Comparison of ENCODE assay signal across 9 cellular contexts in genomic region chr6:28586273-28586672, GRCh38.
DNase-seq lines count a peak whose midpoint lies in the region; ATAC-seq and TF ChIP-seq lines count a peak whose summit lies in the region.
"Had no signal": no experiment of that assay in that cellular context is flagged by ENCODE, and none has a peak within 500 bp of the region (broad histone marks: within the 10 kb centered on the region; RNA-seq: fewer than 3 reads in every experiment).

No MANE protein-coding gene starts in this region.

- H3K27me3 Mint-ChIP-seq in GM23338 (ENCODE audit: insufficient read depth, low read depth, poor library complexity) (peaks cover 10% of the 10 kb centered on the region), glutamatergic neuron (ENCODE audit: unreplicated experiment) (peaks cover 6% of the 10 kb centered on the region), progenitor cell of endocrine pancreas (peaks cover 19% of the 10 kb centered on the region)

- H3K4me1 ChIP-seq in GM23338 (ENCODE audit: insufficient read depth) (peaks cover 23% of the 10 kb centered on the region), RWPE2 (ENCODE audit: insufficient read depth, poor library complexity, severe bottlenecking) (peaks cover 22% of the 10 kb centered on the region), adrenal gland (replicated peaks in 1 of 2) (peaks cover 0 to 19% of the 10 kb centered on the region in 2 donors)

- DNase-seq in GM23338 (ENCODE audit: low spot score) = peak; percentile 47
- DNase-seq in RWPE2 (ENCODE audit: low spot score) = no peak
- DNase-seq in glutamatergic neuron = no peak
- no peak for DNase-seq in progenitor cell of endocrine pancreas (ENCODE audit: low spot score, unreplicated experiment)
- DNase-seq in adrenal gland = no peak
- no peak for DNase-seq in kidney glomerular epithelial cell (lab: John Stamatoyannopoulos, UW)
- DNase-seq: mucosa of descending colon had no signal

- 50 to 69% (median 60%) methylated on average over 6 of the region's 6 CpGs for WGBS in adrenal gland, 4 donors

- H3K79me2 ChIP-seq in GM23338 (replicated peaks; ENCODE audit: insufficient read depth) = 0 out of 2 replicates have a peak, but pooled peaks cover 4% of the 10 kb centered on the region

- H3K27ac Mint-ChIP-seq in GM23338 (peak overlapping the region; percentile 95), glutamatergic neuron (ENCODE audit: unreplicated experiment) (no peak overlapping the region), progenitor cell of endocrine pancreas (peak overlapping the region; percentile 86)

- peaks cover 7% of the 10 kb centered on the region; the same call in 1 of the 2 replicates for H3F3A ChIP-seq in GM23338 (replicated peaks; ENCODE audit: low read depth)

- H3K4me2 ChIP-seq in GM23338 = peak overlapping the region; percentile 86

- TF ChIP-seq CTCF in GM23338 (conservative IDR thresholded peaks at IDR 0.05; ENCODE audit: low read depth in 2 of 2) (no peak), RWPE2 (IDR thresholded peaks at IDR 0.05; ENCODE audit: poor library complexity, severe bottlenecking) (no peak), glutamatergic neuron (IDR thresholded peaks at IDR 0.05; ENCODE audit: partially characterized antibody, unreplicated experiment) (no peak), progenitor cell of endocrine pancreas (IDR thresholded peaks at IDR 0.05; ENCODE audit: unreplicated experiment) (no peak), adrenal gland (IDR thresholded peaks at IDR 0.05) (no peak)

- peaks cover 22% of the 10 kb centered on the region for H3K4me1 Mint-ChIP-seq in GM23338
- H3K4me1 Mint-ChIP-seq in glutamatergic neuron (ENCODE audit: low read depth, unreplicated experiment) = peaks cover 44% of the 10 kb centered on the region
- H3K4me1 Mint-ChIP-seq in progenitor cell of endocrine pancreas (ENCODE audit: low read depth) = peaks cover 24% of the 10 kb centered on the region

- H3K4me3 Mint-ChIP-seq in GM23338 (peak overlapping the region; percentile 97), glutamatergic neuron (ENCODE audit: unreplicated experiment) (peak overlapping the region; percentile 95), progenitor cell of endocrine pancreas (ENCODE audit: low read depth) (peak overlapping the region; percentile 93)

- no peaks in the 10 kb centered on the region for H4K20me1 ChIP-seq in GM23338 (replicated peaks; ENCODE audit: insufficient read depth)

- H3K36me3 ChIP-seq in GM23338 (ENCODE audit: insufficient read depth) (no peaks in the 10 kb centered on the region), RWPE2 (ENCODE audit: low read depth) (0 out of 2 replicates have a peak, but pooled peaks cover 3% of the 10 kb centered on the region), adrenal gland (replicated peaks in 1 of 2) (no peaks in the 10 kb centered on the region)

- intact Hi-C loops in adrenal gland (cut with DNase I) = no loop called here

- H3K27ac ChIP-seq in GM23338 (ENCODE audit: low read depth) = peak overlapping the region; percentile 91
- H3K27ac ChIP-seq in RWPE2 (ENCODE audit: poor library complexity, severe bottlenecking) = peak overlapping the region; percentile 73
- H3K27ac ChIP-seq in adrenal gland = no peak overlapping the region

- no peaks in the 10 kb centered on the region for H3K9me3 ChIP-seq in RWPE2 (ENCODE audit: severe bottlenecking)
- H3K9me3 ChIP-seq in adrenal gland (replicated peaks in 1 of 3) = no peaks in the 10 kb centered on the region
- H3K9me3 ChIP-seq: mucosa of descending colon had no signal

- H3K9me2 ChIP-seq in GM23338 (ENCODE audit: insufficient read depth) = no peaks in the 10 kb centered on the region

- H3K36me3 Mint-ChIP-seq in GM23338 (ENCODE audit: low read depth) (no peaks in the 10 kb centered on the region), glutamatergic neuron (ENCODE audit: unreplicated experiment) (no peaks in the 10 kb centered on the region), progenitor cell of endocrine pancreas (ENCODE audit: insufficient read depth) (no peaks in the 10 kb centered on the region)

- peak overlapping the region; percentile 94 for H3K4me3 ChIP-seq in GM23338
- H3K4me3 ChIP-seq in RWPE2 (ENCODE audit: severe bottlenecking) = peak overlapping the region; percentile 63
- H3K4me3 ChIP-seq in adrenal gland = peak overlapping the region in 1 of 4 donors; percentile 60

- H3K9me3 Mint-ChIP-seq in GM23338 (no peaks in the 10 kb centered on the region; the same call in 2 of the 3 replicates), glutamatergic neuron (ENCODE audit: unreplicated experiment) (peaks cover 18% of the 10 kb centered on the region), progenitor cell of endocrine pancreas (ENCODE audit: low read depth) (no peaks in the 10 kb centered on the region)

- H2AFZ ChIP-seq in GM23338 = peak overlapping the region; percentile 99

- no peak for TF ChIP-seq POLR2A in adrenal gland (IDR thresholded peaks at IDR 0.05)

- H3K27me3 ChIP-seq in GM23338 (ENCODE audit: insufficient read depth) (peaks cover 9% of the 10 kb centered on the region; the same call in 1 of the 2 replicates), RWPE2 (ENCODE audit: insufficient read depth, poor library complexity, severe bottlenecking) (no peaks in the 10 kb centered on the region), adrenal gland (peaks cover under 1% of the 10 kb centered on the region)

- peak; percentile 3; the same call in 2 of the 3 replicates for ATAC-seq in GM23338
- ATAC-seq in RWPE2 (ENCODE audit: low read depth) = peak; percentile 39; the same call in 2 of the 3 replicates
- ATAC-seq in HG03354 (IDR thresholded peaks at IDR 0.05; ENCODE audit: poor library complexity, severe bottlenecking, unreplicated experiment) = no peak
- ATAC-seq in HG03025 (IDR thresholded peaks at IDR 0.05; ENCODE audit: low FRiP score, unreplicated experiment) = no peak

TF ChIP-seq in GM23338, 12 proteins besides CTCF, POLR2A, EP300 and RAD21 (continues in another document):
- no peak for TF ChIP-seq ZNF114 (CRISPR knock-in tag; IDR thresholded peaks at IDR 0.05)
- TF ChIP-seq, protein P1, sequence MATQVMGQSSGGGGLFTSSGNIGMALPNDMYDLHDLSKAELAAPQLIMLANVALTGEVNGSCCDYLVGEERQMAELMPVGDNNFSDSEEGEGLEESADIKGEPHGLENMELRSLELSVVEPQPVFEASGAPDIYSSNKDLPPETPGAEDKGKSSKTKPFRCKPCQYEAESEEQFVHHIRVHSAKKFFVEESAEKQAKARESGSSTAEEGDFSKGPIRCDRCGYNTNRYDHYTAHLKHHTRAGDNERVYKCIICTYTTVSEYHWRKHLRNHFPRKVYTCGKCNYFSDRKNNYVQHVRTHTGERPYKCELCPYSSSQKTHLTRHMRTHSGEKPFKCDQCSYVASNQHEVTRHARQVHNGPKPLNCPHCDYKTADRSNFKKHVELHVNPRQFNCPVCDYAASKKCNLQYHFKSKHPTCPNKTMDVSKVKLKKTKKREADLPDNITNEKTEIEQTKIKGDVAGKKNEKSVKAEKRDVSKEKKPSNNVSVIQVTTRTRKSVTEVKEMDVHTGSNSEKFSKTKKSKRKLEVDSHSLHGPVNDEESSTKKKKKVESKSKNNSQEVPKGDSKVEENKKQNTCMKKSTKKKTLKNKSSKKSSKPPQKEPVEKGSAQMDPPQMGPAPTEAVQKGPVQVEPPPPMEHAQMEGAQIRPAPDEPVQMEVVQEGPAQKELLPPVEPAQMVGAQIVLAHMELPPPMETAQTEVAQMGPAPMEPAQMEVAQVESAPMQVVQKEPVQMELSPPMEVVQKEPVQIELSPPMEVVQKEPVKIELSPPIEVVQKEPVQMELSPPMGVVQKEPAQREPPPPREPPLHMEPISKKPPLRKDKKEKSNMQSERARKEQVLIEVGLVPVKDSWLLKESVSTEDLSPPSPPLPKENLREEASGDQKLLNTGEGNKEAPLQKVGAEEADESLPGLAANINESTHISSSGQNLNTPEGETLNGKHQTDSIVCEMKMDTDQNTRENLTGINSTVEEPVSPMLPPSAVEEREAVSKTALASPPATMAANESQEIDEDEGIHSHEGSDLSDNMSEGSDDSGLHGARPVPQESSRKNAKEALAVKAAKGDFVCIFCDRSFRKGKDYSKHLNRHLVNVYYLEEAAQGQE (IDR thresholded peaks at IDR 0.05; ENCODE audit: unreplicated experiment) = no peak
- TF ChIP-seq STAT1 (IDR thresholded peaks at IDR 0.05; ENCODE audit: unreplicated experiment) = no peak
- no peak for TF ChIP-seq EZH2phosphoT487 (IDR thresholded peaks at IDR 0.05; ENCODE audit: unreplicated experiment)

Comparison
In these comparisons a context has a peak if more than half of its experiments do, and no peak if none do; other contexts are left out.
1. ATAC-seq: peak in GM23338 (single experiment) and RWPE2 (single experiment); none in HG03354 (single experiment) and HG03025 (single experiment).
2. H3K27ac ChIP-seq: peak in GM23338 (single experiment) and RWPE2 (single experiment); none in adrenal gland (0 of 5).
3. Peak in every context shown above with its lines, with median percentiles within 50 percentile points of each other: H3K4me3 Mint-ChIP-seq.